Comparison of ENCODE assay signal across 11 cellular contexts in genomic region chr6:138086573-138087196, GRCh38. TPM values are rescaled to one million over a fixed set of nuclear protein-coding genes. Genes with fewer than 3 reads are reported as not detected.
DNase-seq lines count a peak whose midpoint lies in the region; ATAC-seq, FAIRE-seq and TF ChIP-seq lines count a peak whose summit lies in the region.
"Had no signal": no experiment of that assay in that cellular context is flagged by ENCODE, and none has a peak within 500 bp of the region (broad histone marks: within the 10 kb centered on the region; RNA-seq: fewer than 3 reads in every experiment).

No MANE protein-coding gene starts in this region.

- H3K18ac ChIP-seq in H1 (ENCODE audit: extremely low read depth, low read length) = no peak overlapping the region
- no peak overlapping the region for H3K18ac ChIP-seq in neuronal stem cell (ENCODE audit: low read length)

- no peak overlapping the region for H3K14ac ChIP-seq in H1 (ENCODE audit: insufficient read length)
- no peak overlapping the region for H3K14ac ChIP-seq in neuronal stem cell (ENCODE audit: low read length)

- H3K4ac ChIP-seq in H1 (replicated peaks; ENCODE audit: insufficient read length, low read depth, low read length) (no peak overlapping the region), neuronal stem cell (ENCODE audit: low read length) (no peak overlapping the region)

- H3K4me3 ChIP-seq in H1 (ENCODE audit: extremely low read depth in 1 of 4, insufficient read depth in 2 of 4, low read depth in 3 of 4, low read length in 4 of 4) (no peak overlapping the region), neuronal stem cell (ENCODE audit: low read length in 2 of 2) (no peak overlapping the region)

- no peak overlapping the region for H2AK5ac ChIP-seq in H1 (ENCODE audit: low read depth, low read length)
- no peak overlapping the region for H2AK5ac ChIP-seq in neuronal stem cell (ENCODE audit: low read depth, low read length)

- H2BK5ac ChIP-seq in H1 (ENCODE audit: low read depth, low read length) (no peak overlapping the region), neuronal stem cell (ENCODE audit: low read length) (no peak overlapping the region)

- no peak overlapping the region for H2BK15ac ChIP-seq in H1 (ENCODE audit: low read length)
- H2BK15ac ChIP-seq in neuronal stem cell (ENCODE audit: low read length) = no peak overlapping the region

- ATAC-seq in GM21619 (IDR thresholded peaks at IDR 0.05; ENCODE audit: unreplicated experiment) (peak; percentile 50), HG03439 (IDR thresholded peaks at IDR 0.05; ENCODE audit: unreplicated experiment) (no peak), HG03045 (IDR thresholded peaks at IDR 0.05; ENCODE audit: unreplicated experiment) (no peak)

- no peaks in the 10 kb centered on the region for H3K79me2 ChIP-seq in H1 (ENCODE audit: control insufficient read depth in 1 of 2, insufficient read depth in 2 of 2, low read length in 2 of 2)

- TF ChIP-seq POLR2A in H1 (IDR thresholded peaks at IDR 0.05; ENCODE audit: control extremely low read depth in 1 of 2, low read depth in 2 of 2, low read length in 2 of 2) = no peak

- H2BK120ac ChIP-seq in H1 (replicated peaks; ENCODE audit: low read depth, low read length) (no peak overlapping the region), neuronal stem cell (ENCODE audit: low read depth, low read length) (no peak overlapping the region)

- H3K4me1 ChIP-seq in H1 (replicated peaks in 1 of 4; ENCODE audit: control insufficient read depth in 3 of 4, insufficient read depth in 4 of 4, low read length in 3 of 4) (peaks cover 6 to 12% (median 9%) of the 10 kb centered on the region in 4 experiments), neuronal stem cell (ENCODE audit: control insufficient read depth in 2 of 2, insufficient read depth in 1 of 2, low read depth in 1 of 2, low read length in 2 of 2) (peaks cover 0 to 5% of the 10 kb centered on the region in 2 donors)

- no peak overlapping the region for H3K9ac ChIP-seq in H1 (replicated peaks in 1 of 4; ENCODE audit: extremely low read depth in 1 of 4, low read depth in 3 of 4, low read length in 3 of 4)
- peak overlapping the region; percentile 7 for H3K9ac ChIP-seq in neuronal stem cell (ENCODE audit: low read depth, low read length, poor library complexity)

- no peak overlapping the region for H2BK20ac ChIP-seq in H1 (ENCODE audit: low read length)

- H4K8ac ChIP-seq in H1 (ENCODE audit: extremely low read depth, insufficient read depth, low read length) = no peak overlapping the region
- no peak overlapping the region for H4K8ac ChIP-seq in neuronal stem cell (ENCODE audit: low read depth, low read length)

- H2BK12ac ChIP-seq in H1 (ENCODE audit: low read depth, low read length) (no peak overlapping the region), neuronal stem cell (ENCODE audit: low read length) (no peak overlapping the region)

- no peaks in the 10 kb centered on the region for H3K79me1 ChIP-seq in H1 (ENCODE audit: low read depth, low read length)
- no peaks in the 10 kb centered on the region for H3K79me1 ChIP-seq in neuronal stem cell (ENCODE audit: low read depth, low read length)

- H4K5ac ChIP-seq in H1 (ENCODE audit: insufficient read length, low read depth, low read length) = no peak overlapping the region

- H3K56ac ChIP-seq in H1 (replicated peaks; ENCODE audit: insufficient read length, low read depth, low read length) = no peak overlapping the region

- H3K23me2 ChIP-seq in H1 (ENCODE audit: low read depth, low read length) = 0 out of 2 replicates have a peak, but pooled peaks cover 1% of the 10 kb centered on the region

- no peak overlapping the region for H4K91ac ChIP-seq in H1 (replicated peaks; ENCODE audit: insufficient read length, low read length)
- no peak overlapping the region for H4K91ac ChIP-seq in neuronal stem cell (ENCODE audit: low read depth, low read length, poor library complexity)

- H3K27ac ChIP-seq in H1 (ENCODE audit: low read depth, low read length) = no peak overlapping the region
- H3K27ac ChIP-seq in neuronal stem cell (replicated peaks; ENCODE audit: low read length) = peak overlapping the region; percentile 42

- TF ChIP-seq CTCF in H1 (IDR thresholded peaks at IDR 0.05; ENCODE audit: control extremely low read depth in 1 of 3, insufficient read depth in 1 of 3, low read depth in 1 of 3, low read length in 3 of 3) = no peak

- no peak overlapping the region for H3K23ac ChIP-seq in H1 (ENCODE audit: insufficient read length)
- H3K23ac ChIP-seq in neuronal stem cell (ENCODE audit: low read depth, low read length, poor library complexity) = no peak overlapping the region

- peaks cover 0 to 3% (median 1%) of the 10 kb centered on the region in 4 experiments; a peak in 1 of 7 replicates for H3K27me3 ChIP-seq in H1 (replicated peaks in 1 of 4; ENCODE audit: control insufficient read depth in 3 of 4, extremely low read depth in 1 of 4, insufficient read depth in 3 of 4, low read length in 3 of 4)
- H3K27me3 ChIP-seq in neuronal stem cell (ENCODE audit: control insufficient read depth in 3 of 3, insufficient read depth in 3 of 3, low read depth in 1 of 3, low read length in 3 of 3) = peaks cover 0 to 3% (median 0%) of the 10 kb centered on the region in 3 experiments

- H2AFZ ChIP-seq in H1 (ENCODE audit: low read length) = no peak overlapping the region
- H2AFZ ChIP-seq in neuronal stem cell (ENCODE audit: low read length) = no peak overlapping the region

- 0 out of 4 replicates have a peak overlapping the region, but pooled peaks of 1 of the 2 experiments have one; percentile 26 for H3K4me2 ChIP-seq in H1 (ENCODE audit: insufficient read depth in 1 of 2, low read depth in 2 of 2, low read length in 2 of 2)
- H3K4me2 ChIP-seq in neuronal stem cell (ENCODE audit: insufficient read depth, low read length, poor library complexity, severe bottlenecking) = no peak overlapping the region

- no peaks in the 10 kb centered on the region for H4K20me1 ChIP-seq in H1 (replicated peaks in 1 of 2; ENCODE audit: control insufficient read depth in 1 of 2, insufficient read depth in 2 of 2, low read length in 2 of 2)

- CTCF ChIA-PET in H1 (lab: Charles Lee; ENCODE audit: partially characterized antibody) = interaction anchor here (0.9 to 6.9 kb wide), 5 partner anchors 9 to 80 kb away, joined by 3 to 45 read pairs (median 3); no protein-coding TSS in a partner anchor

- POLR2A ChIA-PET in H1 (lab: Charles Lee; ENCODE audit: partially characterized antibody) = interaction anchor here (1.0 kb wide), 1 partner anchor 20 kb away, joined by 6 read pairs; no protein-coding TSS in a partner anchor

- FAIRE-seq in H1 (lab: Jason Lieb, UNC) = peak; percentile 97

- H3K36me3 ChIP-seq in H1 (ENCODE audit: control insufficient read depth in 2 of 4, insufficient read depth in 4 of 4, low read length in 3 of 4) (no peaks in the 10 kb centered on the region; a peak in 1 of 8 replicates), neuronal stem cell (replicated peaks in 1 of 2; ENCODE audit: control insufficient read depth in 2 of 2, insufficient read depth in 2 of 2, low read length in 2 of 2) (peaks cover 0 to 2% of the 10 kb centered on the region in 2 donors)

- no peaks in the 10 kb centered on the region for H3K9me3 ChIP-seq in H1 (ENCODE audit: insufficient read depth in 2 of 2, low read depth in 1 of 2, low read length in 1 of 2)
- H3K9me3 ChIP-seq in neuronal stem cell (replicated peaks in 1 of 2; ENCODE audit: control insufficient read depth in 2 of 2, insufficient read depth in 1 of 2, low read depth in 1 of 2, low read length in 2 of 2) = no peaks in the 10 kb centered on the region

- TF ChIP-seq EP300 in H1 (IDR thresholded peaks at IDR 0.05; ENCODE audit: borderline replicate concordance in 1 of 2, low read depth in 2 of 2, low read length in 2 of 2) = no peak

- TF ChIP-seq RAD21 in H1 (IDR thresholded peaks at IDR 0.05 in 1 of 2, conservative IDR thresholded peaks at IDR 0.05 in 1 of 2; ENCODE audit: low read depth in 2 of 2, low read length in 2 of 2) = no peak

- DNase-seq in NCI-H2196 treated with DMSO at 0.1 percent for 48 hours (lab: John Stamatoyannopoulos, UW; ENCODE audit: unreplicated experiment) (peak; percentile 61), H1 (ENCODE audit: low read depth in 1 of 2, low spot score in 2 of 2) (peak in 1 of 2 experiments; percentile 50), neuronal stem cell (ENCODE audit: low spot score) (no peak), germinal center (ENCODE audit: low spot score) (no peak), NCI-H1694 treated with DMSO at 0.1 percent for 48 hours (lab: John Stamatoyannopoulos, UW) (no peak)
- DNase-seq: activated effector memory CD4-positive, alpha-beta T cell treated with Interleukin-2 at 50 U/mL for 16 hours; DND-41; retina had no signal

- 50% methylated on average over 5 of the region's 5 CpGs; no CpG with 5 or more reads in 1 of the 2 experiments for WGBS in H1 (ENCODE audit: extremely low coverage in 1 of 2, insufficient coverage in 1 of 2, insufficient read length in 1 of 2, insufficient replicate concordance in 2 of 2, low coverage in 1 of 2, low lambda C conversion rate in 2 of 2, missing lambda C conversion rate in 1 of 2), 2 experiments
- WGBS in neuronal stem cell (ENCODE audit: extremely low coverage in 2 of 2, insufficient read length in 2 of 2, insufficient replicate concordance in 1 of 2), 2 donors = no CpG with 5 or more reads among the region's 5 CpGs

TF ChIP-seq in H1, 55 proteins besides CTCF, POLR2A, EP300 and RAD21 (continues in another document):
- no peak for TF ChIP-seq ATF3 (IDR thresholded peaks at IDR 0.05; ENCODE audit: insufficient read depth, low read depth, low read length)
- TF ChIP-seq HDAC6 (IDR thresholded peaks at IDR 0.05; ENCODE audit: low read depth, low read length) = no peak
- TF ChIP-seq PHF8 (conservative IDR thresholded peaks at IDR 0.05; ENCODE audit: low read depth, low read length) = no peak
- no peak for TF ChIP-seq TAF7 (optimal IDR thresholded peaks at IDR 0.05; ENCODE audit: borderline replicate concordance, low read depth, low read length)
- TF ChIP-seq CTBP2 (IDR thresholded peaks at IDR 0.05; ENCODE audit: borderline replicate concordance, insufficient read depth, insufficient read length, low read length) = no peak
- TF ChIP-seq RBBP5 (IDR thresholded peaks at IDR 0.05; ENCODE audit: borderline replicate concordance, low read depth, low read length) = no peak

RNA-seq across cellular contexts. Expression of gene PERP, which starts 20.5 kb away (rescaled TPM):
- total RNA-seq in H1 (2021; fragmentation: NEBNext Ultra II Directional; extraction: Animal tissue kit (Norgen Biotek cat#: 25700)) = 26.7 and 26.8 TPM in 2 replicates
- 21.0 and 21.4 TPM in 2 replicates for polyA plus RNA-seq in H1 (2011; rRNA removed)
- 14.2 TPM for polyA plus RNA-seq in H1 (2011; cell fraction: cytosol; rRNA removed)
- 12.9 TPM for polyA plus RNA-seq in H1 (2011; cell fraction: nucleus; rRNA removed)
- polyA plus RNA-seq in H1 (2012, experiment 1 of 2) = 16.2 to 18.7 TPM (median 17.0 TPM) in 4 replicates
- 5.6 TPM for polyA plus RNA-seq in H1 (2012, experiment 2 of 2)
- polyA plus RNA-seq in H1 (2013, experiment 1 of 2) = 33.3 TPM
- 41.5 TPM for polyA plus RNA-seq in H1 (2013, experiment 2 of 2)
- polyA minus RNA-seq in H1 (2011; rRNA and poly(A)+ RNA removed) = 18.5 and 21.3 TPM in 2 replicates
- 9.4 TPM for polyA minus RNA-seq in H1 (2011; cell fraction: cytosol; rRNA and poly(A)+ RNA removed)
- 8.3 TPM for polyA minus RNA-seq in H1 (2011; cell fraction: nucleus; rRNA and poly(A)+ RNA removed)
- polyA plus RNA-seq in neuronal stem cell (2013, experiment 1 of 2) = 30.5 TPM
- polyA plus RNA-seq in neuronal stem cell (2013, experiment 2 of 2) = 31.4 TPM
